1 cellular context compared by ENCODE assay signal in genomic region chr22:36359172-36359973, GRCh38.
A peak's percentile ranks its signal among the peaks of the same experiment; 100 is the strongest.
TF ChIP-seq lines count a peak whose summit lies in the region.

No MANE protein-coding gene starts in this region.

TF ChIP-seq in HEK293, 187 proteins besides CTCF, POLR2A, EP300 and RAD21 (continued from another document):
- TF ChIP-seq ZNF223 (tag by site-specific recombination; IDR thresholded peaks at IDR 0.05) (no peak), ZBTB49 (tag by site-specific recombination; IDR thresholded peaks at IDR 0.05; ENCODE audit: low read depth) (no peak), ZNF776 (tag by site-specific recombination; IDR thresholded peaks at IDR 0.05; ENCODE audit: borderline replicate concordance) (no peak), ZNF18 (tag by site-specific recombination; IDR thresholded peaks at IDR 0.05) (no peak), ZNF664 (tag by site-specific recombination; IDR thresholded peaks at IDR 0.05) (peak; percentile 96), ZNF354C (tag by site-specific recombination; IDR thresholded peaks at IDR 0.05; ENCODE audit: borderline replicate concordance, low read depth) (no peak), ZNF792 (tag by site-specific recombination; IDR thresholded peaks at IDR 0.05) (no peak), ZBTB17 (tag by site-specific recombination; IDR thresholded peaks at IDR 0.05) (0 out of 2 replicates have a peak, but pooled peaks have one; percentile 6), ZNF596 (tag by site-specific recombination; IDR thresholded peaks at IDR 0.05) (no peak), ZNF510 (tag by site-specific recombination; IDR thresholded peaks at IDR 0.05; ENCODE audit: insufficient replicate concordance) (no peak)
